Comparison of ENCODE assay signal across 8 cellular contexts in genomic region chr20:62977613-62978558, GRCh38. TPM values are rescaled to one million over a fixed set of nuclear protein-coding genes. Genes with fewer than 3 reads are reported as not detected.
DNase-seq lines count a peak whose midpoint lies in the region; ATAC-seq and TF ChIP-seq lines count a peak whose summit lies in the region.
"Had no signal": no experiment of that assay in that cellular context is flagged by ENCODE, and none has a peak within 500 bp of the region (broad histone marks: within the 10 kb centered on the region; RNA-seq: fewer than 3 reads in every experiment).

No MANE protein-coding gene starts in this region.

- H3K4me3 ChIP-seq in left lung (no peak overlapping the region), aorta (ENCODE audit: low read length in 2 of 2) (no peak overlapping the region)

- DNase-seq in OCI-M1 (lab: John Stamatoyannopoulos, UW) (peak; percentile 24), left lung (no peak), aorta (no peak)
- DNase-seq in activated effector memory CD4-positive, alpha-beta T cell treated with Interleukin-2 at 50 U/mL for 16 hours, result peak; percentile 64
- peak; percentile 56 for DNase-seq in stimulated activated CD8-positive, alpha-beta memory T cell treated with anti-CD3 and anti-CD28 coated beads, Interleukin-12 subunit alpha, Interleukin-12 subunit beta, amount 100 ng/mL, for 4 hours (ENCODE audit: low read depth)

- H3K36me3 ChIP-seq in left lung, result no peaks in the 10 kb centered on the region
- H3K36me3 ChIP-seq in aorta (ENCODE audit: control insufficient read depth in 1 of 2, insufficient read depth in 2 of 2, low read length in 1 of 2), result no peaks in the 10 kb centered on the region

- H3K27me3 ChIP-seq in left lung, result peaks cover 56 to 100% of the 10 kb centered on the region in 2 donors
- no peaks in the 10 kb centered on the region for H3K27me3 ChIP-seq in aorta (ENCODE audit: control insufficient read depth in 1 of 2, insufficient read depth in 2 of 2, low read length in 1 of 2)

- H3K27ac ChIP-seq in left lung (no peak overlapping the region), aorta (ENCODE audit: low read depth in 1 of 2, low read length in 2 of 2) (no peak overlapping the region)

- intact Hi-C loops in left lung (cut with DNase I) (no loop called here), aorta (cut with DNase I) (no loop called here)

- ATAC-seq in GM18868 (IDR thresholded peaks at IDR 0.05; ENCODE audit: unreplicated experiment) (peak; percentile 68), HG02970 (IDR thresholded peaks at IDR 0.05; ENCODE audit: low FRiP score, unreplicated experiment) (peak; percentile 58), left lung (no peak), aorta (ENCODE audit: low FRiP score) (no peak)

- peaks cover 0 to 4% of the 10 kb centered on the region in 2 donors for H3K4me1 ChIP-seq in left lung
- H3K4me1 ChIP-seq in aorta (ENCODE audit: control insufficient read depth in 1 of 2, insufficient read depth in 2 of 2, low read length in 2 of 2), result no peaks in the 10 kb centered on the region

- 72 to 73% methylated on average over 38 of the region's 38 CpGs for WGBS in aorta, 2 donors

- no peak for TF ChIP-seq CTCF in left lung (IDR thresholded peaks at IDR 0.05)

- no peaks in the 10 kb centered on the region for H3K9me3 ChIP-seq in left lung
- no peaks in the 10 kb centered on the region for H3K9me3 ChIP-seq in aorta (ENCODE audit: control insufficient read depth, low read length)

RNA-seq across cellular contexts. Expression of gene SLC17A9, which starts 25.4 kb away (rescaled TPM):
- total RNA-seq in left lung (10 to 100 TPM; 16.1 to 18.1 TPM), aorta (10 to 100 TPM; 17.8 to 18.5 TPM)
- 10 to 100 TPM in 1 of 2 donors, 1 to 10 TPM in 1; 5.3 to 54.5 TPM for polyA plus RNA-seq in aorta
- total RNA-seq: myocyte had no signal

RNA-seq across cellular contexts. Expression of gene BHLHE23, which starts 28.9 kb away (rescaled TPM):
- not detected for total RNA-seq in left lung
- total RNA-seq in aorta, result not detected
- polyA plus RNA-seq in aorta, result not detected
- total RNA-seq: myocyte had no signal

RNA-seq across cellular contexts. Expression of gene GID8, which starts 39.9 kb away (rescaled TPM):
- total RNA-seq in left lung (10 to 100 TPM; 24.5 to 25.4 TPM), aorta (10 to 100 TPM; 22.0 to 23.7 TPM)
- polyA plus RNA-seq in aorta, result 10 to 100 TPM in 1 of 2 donors, 1 to 10 TPM in 1; 8.9 to 15.0 TPM

RNA-seq across cellular contexts. Expression of gene DIDO1, which starts 51.6 kb away (rescaled TPM):
- total RNA-seq in left lung (10 to 100 TPM; 38.1 to 45.7 TPM), aorta (10 to 100 TPM; 45.8 to 64.2 TPM)
- 10 to 100 TPM in 1 of 2 donors, 1 to 10 TPM in 1; 8.1 to 40.3 TPM for polyA plus RNA-seq in aorta

Comparison
In these comparisons a context has a peak if more than half of its experiments do, and no peak if none do; other contexts are left out.
1. ATAC-seq: peak in GM18868 (single experiment) and HG02970 (single experiment); none in left lung (single experiment) and aorta (single experiment).
2. DNase-seq: peak in OCI-M1 (single experiment), activated effector memory CD4-positive, alpha-beta T cell treated with Interleukin-2 at 50 U/mL for 16 hours (single experiment) and stimulated activated CD8-positive, alpha-beta memory T cell treated with anti-CD3 and anti-CD28 coated beads, Interleukin-12 subunit alpha, Interleukin-12 subunit beta, amount 100 ng/mL, for 4 hours (single experiment); none in left lung (0 of 2) and aorta (0 of 2).